ENCODE assay signal across 1 cellular context in the genomic region with DNA sequence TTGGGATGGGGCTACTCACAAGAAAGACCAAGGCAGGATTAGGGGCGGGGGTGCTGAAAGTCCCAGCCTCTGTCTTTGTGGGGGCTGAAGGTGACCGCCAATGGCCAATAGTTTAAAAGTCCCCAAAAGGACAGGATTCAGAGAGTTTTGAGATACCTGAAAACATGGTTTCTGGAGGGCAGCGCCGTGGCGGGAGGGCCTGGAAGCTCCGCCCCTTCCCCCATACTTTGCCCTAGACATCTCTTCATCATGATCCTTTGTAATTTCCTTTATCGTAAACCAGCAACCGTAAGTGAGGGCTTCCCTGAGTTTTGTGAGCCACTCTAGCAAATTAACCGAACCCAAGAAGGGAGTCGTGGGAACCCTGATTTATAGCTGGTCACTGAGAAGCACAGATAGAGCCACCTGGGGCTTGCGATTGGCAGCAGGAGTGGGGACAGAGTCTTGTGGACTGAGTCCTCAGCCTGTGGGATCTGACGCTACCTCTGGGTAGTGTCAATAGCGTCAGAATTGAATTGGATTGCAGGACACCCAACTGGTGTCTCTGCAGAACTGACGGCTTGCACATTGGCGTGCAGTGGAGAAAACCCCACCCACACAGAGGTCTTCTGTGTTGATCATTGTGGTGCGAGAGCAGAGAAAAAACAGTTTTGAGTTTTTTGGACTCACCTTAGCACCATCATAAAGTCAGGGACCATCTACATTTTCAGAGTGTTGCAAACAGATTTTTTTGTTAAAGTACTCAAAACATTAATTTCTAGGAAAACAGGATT.
TF ChIP-seq lines count a peak whose summit lies in the region.

No MANE protein-coding gene starts in this region.

TF ChIP-seq in GM12878, 131 proteins besides CTCF, POLR2A, EP300 and RAD21 (continued from another document):
- TF ChIP-seq, protein P1, sequence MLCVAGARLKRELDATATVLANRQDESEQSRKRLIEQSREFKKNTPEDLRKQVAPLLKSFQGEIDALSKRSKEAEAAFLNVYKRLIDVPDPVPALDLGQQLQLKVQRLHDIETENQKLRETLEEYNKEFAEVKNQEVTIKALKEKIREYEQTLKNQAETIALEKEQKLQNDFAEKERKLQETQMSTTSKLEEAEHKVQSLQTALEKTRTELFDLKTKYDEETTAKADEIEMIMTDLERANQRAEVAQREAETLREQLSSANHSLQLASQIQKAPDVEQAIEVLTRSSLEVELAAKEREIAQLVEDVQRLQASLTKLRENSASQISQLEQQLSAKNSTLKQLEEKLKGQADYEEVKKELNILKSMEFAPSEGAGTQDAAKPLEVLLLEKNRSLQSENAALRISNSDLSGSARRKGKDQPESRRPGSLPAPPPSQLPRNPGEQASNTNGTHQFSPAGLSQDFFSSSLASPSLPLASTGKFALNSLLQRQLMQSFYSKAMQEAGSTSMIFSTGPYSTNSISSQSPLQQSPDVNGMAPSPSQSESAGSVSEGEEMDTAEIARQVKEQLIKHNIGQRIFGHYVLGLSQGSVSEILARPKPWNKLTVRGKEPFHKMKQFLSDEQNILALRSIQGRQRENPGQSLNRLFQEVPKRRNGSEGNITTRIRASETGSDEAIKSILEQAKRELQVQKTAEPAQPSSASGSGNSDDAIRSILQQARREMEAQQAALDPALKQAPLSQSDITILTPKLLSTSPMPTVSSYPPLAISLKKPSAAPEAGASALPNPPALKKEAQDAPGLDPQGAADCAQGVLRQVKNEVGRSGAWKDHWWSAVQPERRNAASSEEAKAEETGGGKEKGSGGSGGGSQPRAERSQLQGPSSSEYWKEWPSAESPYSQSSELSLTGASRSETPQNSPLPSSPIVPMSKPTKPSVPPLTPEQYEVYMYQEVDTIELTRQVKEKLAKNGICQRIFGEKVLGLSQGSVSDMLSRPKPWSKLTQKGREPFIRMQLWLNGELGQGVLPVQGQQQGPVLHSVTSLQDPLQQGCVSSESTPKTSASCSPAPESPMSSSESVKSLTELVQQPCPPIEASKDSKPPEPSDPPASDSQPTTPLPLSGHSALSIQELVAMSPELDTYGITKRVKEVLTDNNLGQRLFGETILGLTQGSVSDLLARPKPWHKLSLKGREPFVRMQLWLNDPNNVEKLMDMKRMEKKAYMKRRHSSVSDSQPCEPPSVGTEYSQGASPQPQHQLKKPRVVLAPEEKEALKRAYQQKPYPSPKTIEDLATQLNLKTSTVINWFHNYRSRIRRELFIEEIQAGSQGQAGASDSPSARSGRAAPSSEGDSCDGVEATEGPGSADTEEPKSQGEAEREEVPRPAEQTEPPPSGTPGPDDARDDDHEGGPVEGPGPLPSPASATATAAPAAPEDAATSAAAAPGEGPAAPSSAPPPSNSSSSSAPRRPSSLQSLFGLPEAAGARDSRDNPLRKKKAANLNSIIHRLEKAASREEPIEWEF (IDR thresholded peaks at IDR 0.05; ENCODE audit: insufficient replicate concordance, low read depth, low read length), result no peak
- TF ChIP-seq NR2C1 (IDR thresholded peaks at IDR 0.05) (no peak), ZNF207 (IDR thresholded peaks at IDR 0.05; ENCODE audit: borderline replicate concordance) (no peak)
